ENCODE assay signal across 1 cellular context in the genomic region with DNA sequence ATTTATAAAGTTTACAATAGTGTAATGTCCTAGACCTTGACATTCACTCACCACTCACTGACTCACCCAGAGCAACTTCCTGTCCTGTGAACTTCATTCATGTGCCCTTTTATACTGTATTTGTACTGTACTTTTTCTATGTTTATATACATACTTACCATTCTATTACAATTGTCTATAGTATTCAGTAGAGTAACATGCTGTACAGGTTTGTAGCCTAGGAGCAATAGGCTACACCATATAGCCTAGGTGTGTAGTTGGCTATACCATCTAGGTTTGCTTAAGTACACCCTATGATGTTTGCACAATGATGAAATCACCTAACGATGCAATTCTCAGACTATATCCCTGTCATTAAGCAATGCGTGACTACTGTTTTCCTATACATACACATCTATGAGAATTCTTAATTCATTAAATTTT.
TF ChIP-seq lines count a peak whose summit lies in the region.

No MANE protein-coding gene starts in this region.

TF ChIP-seq in HepG2, 621 proteins besides CTCF, POLR2A, EP300 and RAD21 (continued from another document and continues in another):
- TF ChIP-seq, protein P1, sequence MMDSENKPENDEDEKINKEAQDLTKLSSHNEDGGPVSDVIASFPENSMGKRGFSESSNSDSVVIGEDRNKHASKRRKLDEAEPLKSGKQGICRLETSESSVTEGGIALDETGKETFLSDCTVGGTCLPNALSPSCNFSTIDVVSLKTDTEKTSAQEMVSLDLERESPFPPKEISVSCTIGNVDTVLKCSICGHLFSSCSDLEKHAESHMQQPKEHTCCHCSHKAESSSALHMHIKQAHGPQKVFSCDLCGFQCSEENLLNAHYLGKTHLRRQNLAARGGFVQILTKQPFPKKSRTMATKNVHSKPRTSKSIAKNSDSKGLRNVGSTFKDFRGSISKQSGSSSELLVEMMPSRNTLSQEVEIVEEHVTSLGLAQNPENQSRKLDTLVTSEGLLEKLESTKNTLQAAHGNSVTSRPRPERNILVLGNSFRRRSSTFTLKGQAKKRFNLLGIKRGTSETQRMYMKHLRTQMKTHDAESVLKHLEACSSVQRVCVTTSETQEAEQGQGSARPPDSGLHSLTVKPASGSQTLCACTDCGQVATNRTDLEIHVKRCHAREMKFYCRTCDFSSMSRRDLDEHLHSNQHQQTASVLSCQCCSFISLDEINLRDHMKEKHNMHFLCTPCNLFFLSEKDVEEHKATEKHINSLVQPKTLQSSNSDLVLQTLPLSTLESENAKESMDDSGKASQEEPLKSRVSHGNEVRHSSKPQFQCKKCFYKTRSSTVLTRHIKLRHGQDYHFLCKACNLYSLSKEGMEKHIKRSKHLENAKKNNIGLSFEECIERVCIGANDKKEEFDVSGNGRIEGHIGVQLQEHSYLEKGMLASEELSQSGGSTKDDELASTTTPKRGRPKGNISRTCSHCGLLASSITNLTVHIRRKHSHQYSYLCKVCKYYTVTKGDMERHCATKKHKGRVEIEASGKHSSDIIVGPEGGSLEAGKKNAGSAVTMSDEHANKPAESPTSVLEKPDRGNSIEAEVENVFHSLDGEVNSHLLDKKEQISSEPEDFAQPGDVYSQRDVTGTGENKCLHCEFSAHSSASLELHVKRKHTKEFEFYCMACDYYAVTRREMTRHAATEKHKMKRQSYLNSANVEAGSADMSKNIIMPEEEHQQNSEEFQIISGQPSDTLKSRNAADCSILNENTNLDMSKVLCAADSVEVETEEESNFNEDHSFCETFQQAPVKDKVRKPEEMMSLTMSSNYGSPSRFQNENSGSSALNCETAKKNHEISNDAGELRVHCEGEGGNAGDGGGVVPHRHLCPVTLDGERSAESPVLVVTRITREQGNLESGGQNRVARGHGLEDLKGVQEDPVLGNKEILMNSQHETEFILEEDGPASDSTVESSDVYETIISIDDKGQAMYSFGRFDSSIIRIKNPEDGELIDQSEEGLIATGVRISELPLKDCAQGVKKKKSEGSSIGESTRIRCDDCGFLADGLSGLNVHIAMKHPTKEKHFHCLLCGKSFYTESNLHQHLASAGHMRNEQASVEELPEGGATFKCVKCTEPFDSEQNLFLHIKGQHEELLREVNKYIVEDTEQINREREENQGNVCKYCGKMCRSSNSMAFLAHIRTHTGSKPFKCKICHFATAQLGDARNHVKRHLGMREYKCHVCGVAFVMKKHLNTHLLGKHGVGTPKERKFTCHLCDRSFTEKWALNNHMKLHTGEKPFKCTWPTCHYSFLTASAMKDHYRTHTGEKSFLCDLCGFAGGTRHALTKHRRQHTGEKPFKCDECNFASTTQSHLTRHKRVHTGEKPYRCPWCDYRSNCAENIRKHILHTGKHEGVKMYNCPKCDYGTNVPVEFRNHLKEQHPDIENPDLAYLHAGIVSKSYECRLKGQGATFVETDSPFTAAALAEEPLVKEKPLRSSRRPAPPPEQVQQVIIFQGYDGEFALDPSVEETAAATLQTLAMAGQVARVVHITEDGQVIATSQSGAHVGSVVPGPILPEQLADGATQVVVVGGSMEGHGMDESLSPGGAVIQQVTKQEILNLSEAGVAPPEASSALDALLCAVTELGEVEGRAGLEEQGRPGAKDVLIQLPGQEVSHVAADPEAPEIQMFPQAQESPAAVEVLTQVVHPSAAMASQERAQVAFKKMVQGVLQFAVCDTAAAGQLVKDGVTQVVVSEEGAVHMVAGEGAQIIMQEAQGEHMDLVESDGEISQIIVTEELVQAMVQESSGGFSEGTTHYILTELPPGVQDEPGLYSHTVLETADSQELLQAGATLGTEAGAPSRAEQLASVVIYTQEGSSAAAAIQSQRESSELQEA (CRISPR knock-in tag; IDR thresholded peaks at IDR 0.05; ENCODE audit: not compliant biosample characterization): no peak
- no peak for TF ChIP-seq SMAD9 (CRISPR knock-in tag; IDR thresholded peaks at IDR 0.05)
- peak; percentile 47; the same call in 1 of the 2 replicates for TF ChIP-seq SMARCE1 (IDR thresholded peaks at IDR 0.05; ENCODE audit: borderline replicate concordance)
- peak; percentile 92 for TF ChIP-seq FOXA3 (CRISPR knock-in tag; IDR thresholded peaks at IDR 0.05)
- TF ChIP-seq ZNF3 (CRISPR knock-in tag; IDR thresholded peaks at IDR 0.05): no peak
- TF ChIP-seq DMAP1 (CRISPR knock-in tag; IDR thresholded peaks at IDR 0.05): no peak
- no peak for TF ChIP-seq ZNF605 (CRISPR knock-in tag; IDR thresholded peaks at IDR 0.05)
- TF ChIP-seq ZNF317 (CRISPR knock-in tag; IDR thresholded peaks at IDR 0.05): no peak
- TF ChIP-seq ZFP90 (CRISPR knock-in tag; IDR thresholded peaks at IDR 0.05; ENCODE audit: borderline replicate concordance): no peak
- TF ChIP-seq, protein P2, sequence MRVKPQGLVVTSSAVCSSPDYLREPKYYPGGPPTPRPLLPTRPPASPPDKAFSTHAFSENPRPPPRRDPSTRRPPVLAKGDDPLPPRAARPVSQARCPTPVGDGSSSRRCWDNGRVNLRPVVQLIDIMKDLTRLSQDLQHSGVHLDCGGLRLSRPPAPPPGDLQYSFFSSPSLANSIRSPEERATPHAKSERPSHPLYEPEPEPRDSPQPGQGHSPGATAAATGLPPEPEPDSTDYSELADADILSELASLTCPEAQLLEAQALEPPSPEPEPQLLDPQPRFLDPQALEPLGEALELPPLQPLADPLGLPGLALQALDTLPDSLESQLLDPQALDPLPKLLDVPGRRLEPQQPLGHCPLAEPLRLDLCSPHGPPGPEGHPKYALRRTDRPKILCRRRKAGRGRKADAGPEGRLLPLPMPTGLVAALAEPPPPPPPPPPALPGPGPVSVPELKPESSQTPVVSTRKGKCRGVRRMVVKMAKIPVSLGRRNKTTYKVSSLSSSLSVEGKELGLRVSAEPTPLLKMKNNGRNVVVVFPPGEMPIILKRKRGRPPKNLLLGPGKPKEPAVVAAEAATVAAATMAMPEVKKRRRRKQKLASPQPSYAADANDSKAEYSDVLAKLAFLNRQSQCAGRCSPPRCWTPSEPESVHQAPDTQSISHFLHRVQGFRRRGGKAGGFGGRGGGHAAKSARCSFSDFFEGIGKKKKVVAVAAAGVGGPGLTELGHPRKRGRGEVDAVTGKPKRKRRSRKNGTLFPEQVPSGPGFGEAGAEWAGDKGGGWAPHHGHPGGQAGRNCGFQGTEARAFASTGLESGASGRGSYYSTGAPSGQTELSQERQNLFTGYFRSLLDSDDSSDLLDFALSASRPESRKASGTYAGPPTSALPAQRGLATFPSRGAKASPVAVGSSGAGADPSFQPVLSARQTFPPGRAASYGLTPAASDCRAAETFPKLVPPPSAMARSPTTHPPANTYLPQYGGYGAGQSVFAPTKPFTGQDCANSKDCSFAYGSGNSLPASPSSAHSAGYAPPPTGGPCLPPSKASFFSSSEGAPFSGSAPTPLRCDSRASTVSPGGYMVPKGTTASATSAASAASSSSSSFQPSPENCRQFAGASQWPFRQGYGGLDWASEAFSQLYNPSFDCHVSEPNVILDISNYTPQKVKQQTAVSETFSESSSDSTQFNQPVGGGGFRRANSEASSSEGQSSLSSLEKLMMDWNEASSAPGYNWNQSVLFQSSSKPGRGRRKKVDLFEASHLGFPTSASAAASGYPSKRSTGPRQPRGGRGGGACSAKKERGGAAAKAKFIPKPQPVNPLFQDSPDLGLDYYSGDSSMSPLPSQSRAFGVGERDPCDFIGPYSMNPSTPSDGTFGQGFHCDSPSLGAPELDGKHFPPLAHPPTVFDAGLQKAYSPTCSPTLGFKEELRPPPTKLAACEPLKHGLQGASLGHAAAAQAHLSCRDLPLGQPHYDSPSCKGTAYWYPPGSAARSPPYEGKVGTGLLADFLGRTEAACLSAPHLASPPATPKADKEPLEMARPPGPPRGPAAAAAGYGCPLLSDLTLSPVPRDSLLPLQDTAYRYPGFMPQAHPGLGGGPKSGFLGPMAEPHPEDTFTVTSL (CRISPR knock-in tag; IDR thresholded peaks at IDR 0.05; ENCODE audit: borderline replicate concordance): peak; percentile 39; the same call in 1 of the 2 replicates
- TF ChIP-seq, protein P3, sequence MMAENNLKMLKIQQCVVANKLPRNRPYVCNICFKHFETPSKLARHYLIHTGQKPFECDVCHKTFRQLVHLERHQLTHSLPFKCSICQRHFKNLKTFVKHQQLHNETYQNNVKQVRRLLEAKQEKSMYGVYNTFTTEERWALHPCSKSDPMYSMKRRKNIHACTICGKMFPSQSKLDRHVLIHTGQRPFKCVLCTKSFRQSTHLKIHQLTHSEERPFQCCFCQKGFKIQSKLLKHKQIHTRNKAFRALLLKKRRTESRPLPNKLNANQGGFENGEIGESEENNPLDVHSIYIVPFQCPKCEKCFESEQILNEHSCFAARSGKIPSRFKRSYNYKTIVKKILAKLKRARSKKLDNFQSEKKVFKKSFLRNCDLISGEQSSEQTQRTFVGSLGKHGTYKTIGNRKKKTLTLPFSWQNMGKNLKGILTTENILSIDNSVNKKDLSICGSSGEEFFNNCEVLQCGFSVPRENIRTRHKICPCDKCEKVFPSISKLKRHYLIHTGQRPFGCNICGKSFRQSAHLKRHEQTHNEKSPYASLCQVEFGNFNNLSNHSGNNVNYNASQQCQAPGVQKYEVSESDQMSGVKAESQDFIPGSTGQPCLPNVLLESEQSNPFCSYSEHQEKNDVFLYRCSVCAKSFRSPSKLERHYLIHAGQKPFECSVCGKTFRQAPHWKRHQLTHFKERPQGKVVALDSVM (CRISPR knock-in tag; IDR thresholded peaks at IDR 0.05): no peak
- TF ChIP-seq, protein P4, sequence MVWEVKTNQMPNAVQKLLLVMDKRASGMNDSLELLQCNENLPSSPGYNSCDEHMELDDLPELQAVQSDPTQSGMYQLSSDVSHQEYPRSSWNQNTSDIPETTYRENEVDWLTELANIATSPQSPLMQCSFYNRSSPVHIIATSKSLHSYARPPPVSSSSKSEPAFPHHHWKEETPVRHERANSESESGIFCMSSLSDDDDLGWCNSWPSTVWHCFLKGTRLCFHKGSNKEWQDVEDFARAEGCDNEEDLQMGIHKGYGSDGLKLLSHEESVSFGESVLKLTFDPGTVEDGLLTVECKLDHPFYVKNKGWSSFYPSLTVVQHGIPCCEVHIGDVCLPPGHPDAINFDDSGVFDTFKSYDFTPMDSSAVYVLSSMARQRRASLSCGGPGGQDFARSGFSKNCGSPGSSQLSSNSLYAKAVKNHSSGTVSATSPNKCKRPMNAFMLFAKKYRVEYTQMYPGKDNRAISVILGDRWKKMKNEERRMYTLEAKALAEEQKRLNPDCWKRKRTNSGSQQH (CRISPR knock-in tag; IDR thresholded peaks at IDR 0.05; ENCODE audit: low read depth): no peak
- TF ChIP-seq HOXD1 (CRISPR knock-in tag; IDR thresholded peaks at IDR 0.05): no peak
- no peak for TF ChIP-seq GATAD1 (CRISPR knock-in tag; IDR thresholded peaks at IDR 0.05)
- TF ChIP-seq, protein P5, sequence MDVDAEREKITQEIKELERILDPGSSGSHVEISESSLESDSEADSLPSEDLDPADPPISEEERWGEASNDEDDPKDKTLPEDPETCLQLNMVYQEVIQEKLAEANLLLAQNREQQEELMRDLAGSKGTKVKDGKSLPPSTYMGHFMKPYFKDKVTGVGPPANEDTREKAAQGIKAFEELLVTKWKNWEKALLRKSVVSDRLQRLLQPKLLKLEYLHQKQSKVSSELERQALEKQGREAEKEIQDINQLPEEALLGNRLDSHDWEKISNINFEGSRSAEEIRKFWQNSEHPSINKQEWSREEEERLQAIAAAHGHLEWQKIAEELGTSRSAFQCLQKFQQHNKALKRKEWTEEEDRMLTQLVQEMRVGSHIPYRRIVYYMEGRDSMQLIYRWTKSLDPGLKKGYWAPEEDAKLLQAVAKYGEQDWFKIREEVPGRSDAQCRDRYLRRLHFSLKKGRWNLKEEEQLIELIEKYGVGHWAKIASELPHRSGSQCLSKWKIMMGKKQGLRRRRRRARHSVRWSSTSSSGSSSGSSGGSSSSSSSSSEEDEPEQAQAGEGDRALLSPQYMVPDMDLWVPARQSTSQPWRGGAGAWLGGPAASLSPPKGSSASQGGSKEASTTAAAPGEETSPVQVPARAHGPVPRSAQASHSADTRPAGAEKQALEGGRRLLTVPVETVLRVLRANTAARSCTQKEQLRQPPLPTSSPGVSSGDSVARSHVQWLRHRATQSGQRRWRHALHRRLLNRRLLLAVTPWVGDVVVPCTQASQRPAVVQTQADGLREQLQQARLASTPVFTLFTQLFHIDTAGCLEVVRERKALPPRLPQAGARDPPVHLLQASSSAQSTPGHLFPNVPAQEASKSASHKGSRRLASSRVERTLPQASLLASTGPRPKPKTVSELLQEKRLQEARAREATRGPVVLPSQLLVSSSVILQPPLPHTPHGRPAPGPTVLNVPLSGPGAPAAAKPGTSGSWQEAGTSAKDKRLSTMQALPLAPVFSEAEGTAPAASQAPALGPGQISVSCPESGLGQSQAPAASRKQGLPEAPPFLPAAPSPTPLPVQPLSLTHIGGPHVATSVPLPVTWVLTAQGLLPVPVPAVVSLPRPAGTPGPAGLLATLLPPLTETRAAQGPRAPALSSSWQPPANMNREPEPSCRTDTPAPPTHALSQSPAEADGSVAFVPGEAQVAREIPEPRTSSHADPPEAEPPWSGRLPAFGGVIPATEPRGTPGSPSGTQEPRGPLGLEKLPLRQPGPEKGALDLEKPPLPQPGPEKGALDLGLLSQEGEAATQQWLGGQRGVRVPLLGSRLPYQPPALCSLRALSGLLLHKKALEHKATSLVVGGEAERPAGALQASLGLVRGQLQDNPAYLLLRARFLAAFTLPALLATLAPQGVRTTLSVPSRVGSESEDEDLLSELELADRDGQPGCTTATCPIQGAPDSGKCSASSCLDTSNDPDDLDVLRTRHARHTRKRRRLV (CRISPR knock-in tag; IDR thresholded peaks at IDR 0.05): no peak
- TF ChIP-seq DPF2 (CRISPR knock-in tag; IDR thresholded peaks at IDR 0.05; ENCODE audit: borderline replicate concordance, low read depth): no peak
- TF ChIP-seq ATF7 (IDR thresholded peaks at IDR 0.05): peak; percentile 72
- TF ChIP-seq ATF7 (CRISPR knock-in tag; IDR thresholded peaks at IDR 0.05): no peak
- TF ChIP-seq, protein P6, sequence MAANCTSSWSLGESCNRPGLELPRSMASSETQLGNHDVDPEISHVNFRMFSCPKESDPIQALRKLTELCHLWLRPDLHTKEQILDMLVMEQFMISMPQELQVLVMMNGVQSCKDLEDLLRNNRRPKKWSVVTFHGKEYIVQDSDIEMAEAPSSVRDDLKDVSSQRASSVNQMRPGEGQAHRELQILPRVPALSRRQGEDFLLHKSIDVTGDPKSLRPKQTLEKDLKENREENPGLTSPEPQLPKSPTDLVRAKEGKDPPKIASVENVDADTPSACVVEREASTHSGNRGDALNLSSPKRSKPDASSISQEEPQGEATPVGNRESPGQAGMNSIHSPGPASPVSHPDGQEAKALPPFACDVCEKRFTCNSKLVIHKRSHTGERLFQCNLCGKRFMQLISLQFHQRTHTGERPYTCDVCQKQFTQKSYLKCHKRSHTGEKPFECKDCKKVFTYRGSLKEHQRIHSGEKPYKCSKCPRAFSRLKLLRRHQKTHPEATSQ (CRISPR knock-in tag; IDR thresholded peaks at IDR 0.05; ENCODE audit: borderline replicate concordance): no peak
- TF ChIP-seq, protein P7, sequence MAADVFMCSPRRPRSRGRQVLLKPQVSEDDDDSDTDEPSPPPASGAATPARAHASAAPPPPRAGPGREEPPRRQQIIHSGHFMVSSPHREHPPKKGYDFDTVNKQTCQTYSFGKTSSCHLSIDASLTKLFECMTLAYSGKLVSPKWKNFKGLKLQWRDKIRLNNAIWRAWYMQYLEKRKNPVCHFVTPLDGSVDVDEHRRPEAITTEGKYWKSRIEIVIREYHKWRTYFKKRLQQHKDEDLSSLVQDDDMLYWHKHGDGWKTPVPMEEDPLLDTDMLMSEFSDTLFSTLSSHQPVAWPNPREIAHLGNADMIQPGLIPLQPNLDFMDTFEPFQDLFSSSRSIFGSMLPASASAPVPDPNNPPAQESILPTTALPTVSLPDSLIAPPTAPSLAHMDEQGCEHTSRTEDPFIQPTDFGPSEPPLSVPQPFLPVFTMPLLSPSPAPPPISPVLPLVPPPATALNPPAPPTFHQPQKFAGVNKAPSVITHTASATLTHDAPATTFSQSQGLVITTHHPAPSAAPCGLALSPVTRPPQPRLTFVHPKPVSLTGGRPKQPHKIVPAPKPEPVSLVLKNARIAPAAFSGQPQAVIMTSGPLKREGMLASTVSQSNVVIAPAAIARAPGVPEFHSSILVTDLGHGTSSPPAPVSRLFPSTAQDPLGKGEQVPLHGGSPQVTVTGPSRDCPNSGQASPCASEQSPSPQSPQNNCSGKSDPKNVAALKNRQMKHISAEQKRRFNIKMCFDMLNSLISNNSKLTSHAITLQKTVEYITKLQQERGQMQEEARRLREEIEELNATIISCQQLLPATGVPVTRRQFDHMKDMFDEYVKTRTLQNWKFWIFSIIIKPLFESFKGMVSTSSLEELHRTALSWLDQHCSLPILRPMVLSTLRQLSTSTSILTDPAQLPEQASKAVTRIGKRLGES (CRISPR knock-in tag; IDR thresholded peaks at IDR 0.05; ENCODE audit: borderline replicate concordance): no peak
- TF ChIP-seq SIN3B (IDR thresholded peaks at IDR 0.05; ENCODE audit: low read length): no peak
